ENCODE assay signal across 17 cellular contexts in the genomic region with DNA sequence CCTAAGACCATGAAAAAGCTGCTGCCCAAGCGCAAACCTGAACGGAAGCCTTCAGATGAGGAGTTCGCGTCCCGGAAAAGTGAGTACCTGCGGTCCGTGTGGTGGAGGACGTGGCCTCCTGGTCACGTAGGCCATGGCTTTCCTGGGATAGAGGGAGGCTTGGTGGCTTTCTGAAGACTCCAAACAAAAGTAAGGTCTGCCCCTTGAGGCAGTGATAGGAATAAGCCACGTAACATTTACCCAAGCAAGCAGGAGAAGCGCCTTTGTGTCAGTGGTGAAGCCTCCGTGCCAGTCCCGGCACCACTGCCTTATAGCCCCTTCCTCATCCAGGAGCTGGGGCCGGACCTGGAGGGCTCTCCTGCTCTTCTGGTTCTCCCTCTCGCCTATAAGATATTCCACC. TPM values are rescaled to one million over a fixed set of nuclear protein-coding genes. Genes with fewer than 3 reads are reported as not detected.
A peak's percentile ranks its signal among the peaks of the same experiment; 100 is the strongest.
DNase-seq lines count a peak whose midpoint lies in the region; ATAC-seq and TF ChIP-seq lines count a peak whose summit lies in the region.
"Had no signal": no experiment of that assay in that cellular context is flagged by ENCODE, and none has a peak within 500 bp of the region (broad histone marks: within the 10 kb centered on the region; RNA-seq: fewer than 3 reads in every experiment).

No MANE protein-coding gene starts in this region.

- H3K9me3 Mint-ChIP-seq in GM23338: no peaks in the 10 kb centered on the region; the same call in 2 of the 3 replicates
- no peaks in the 10 kb centered on the region for H3K9me3 Mint-ChIP-seq in HFFc6

- no peak overlapping the region for H3K4me3 ChIP-seq in GM23338
- no peak overlapping the region for H3K4me3 ChIP-seq in neural cell (ENCODE audit: low read length)
- H3K4me3 ChIP-seq: BLaER1 had no signal

- H3K27ac Mint-ChIP-seq in GM23338 (no peak overlapping the region), HFFc6 (no peak overlapping the region)

- TF ChIP-seq CTCF in GM23338 (conservative IDR thresholded peaks at IDR 0.05; ENCODE audit: low read depth in 2 of 2) (no peak), HFFc6 (IDR thresholded peaks at IDR 0.05) (0 out of 2 replicates have a peak, but pooled peaks have one; percentile 13), neural cell (IDR thresholded peaks at IDR 0.05; ENCODE audit: poor library complexity, severe bottlenecking) (peak; percentile 14)

- H3K36me3 ChIP-seq in GM23338 (ENCODE audit: insufficient read depth): peaks cover 15% of the 10 kb centered on the region
- H3K36me3 ChIP-seq in neural cell (ENCODE audit: insufficient read depth, low read length): peaks cover 22% of the 10 kb centered on the region

- no peaks in the 10 kb centered on the region for H3K4me1 ChIP-seq in GM23338 (ENCODE audit: insufficient read depth)

- TF ChIP-seq RAD21 in neural cell (conservative IDR thresholded peaks at IDR 0.05): no peak

- no peaks in the 10 kb centered on the region for H3K79me2 ChIP-seq in GM23338 (replicated peaks; ENCODE audit: insufficient read depth)
- no peaks in the 10 kb centered on the region for H3K79me2 ChIP-seq in neural cell (replicated peaks; ENCODE audit: insufficient read depth, low read length)

- peak; percentile 29 for DNase-seq in GM23338 (ENCODE audit: low spot score)
- no peak for DNase-seq in HFFc6
- DNase-seq in amniotic stem cell (lab: John Stamatoyannopoulos, UW): no peak
- no peak for DNase-seq in activated T-cell treated with anti-CD3 and anti-CD28 coated beads, Interleukin-2, amount 50 U/mL, for 48 hours
- DNase-seq: DMS 273 treated with DMSO at 0.1 percent for 48 hours; EL; MV-4-11; NCI-H1417 treated with DMSO at 0.1 percent for 48 hours; NCI-H2029; NCI-H524 treated with DMSO at 0.1 percent for 48 hours; NK-92 treated with Interleukin-12 subunit alpha and Interleukin-12 subunit beta, amount 100 ng/mL, for 24 hours; PC-3 had no signal

- no peak overlapping the region for H3K4me2 ChIP-seq in GM23338
- no peak overlapping the region for H3K4me2 ChIP-seq in neural cell (ENCODE audit: low read length)
- H3K4me2 ChIP-seq: BLaER1 had no signal

- H3K36me3 Mint-ChIP-seq in GM23338 (ENCODE audit: low read depth) (peaks cover 55% of the 10 kb centered on the region), HFFc6 (ENCODE audit: low read depth) (peaks cover 19% of the 10 kb centered on the region)

- H4K20me1 ChIP-seq in GM23338 (replicated peaks; ENCODE audit: insufficient read depth) (no peaks in the 10 kb centered on the region; the same call in 1 of the 2 replicates), neural cell (ENCODE audit: insufficient read depth) (no peaks in the 10 kb centered on the region)

- H3K9me3 ChIP-seq in neural cell (ENCODE audit: low read length): no peaks in the 10 kb centered on the region
- H3K9me3 ChIP-seq: BLaER1 had no signal

- ATAC-seq in GM23338: peak; percentile 57
- no peak for ATAC-seq in GM18502 (IDR thresholded peaks at IDR 0.05; ENCODE audit: poor library complexity, unreplicated experiment)
- ATAC-seq: PC-3 had no signal

- no peaks in the 10 kb centered on the region for H3K4me1 Mint-ChIP-seq in GM23338
- H3K4me1 Mint-ChIP-seq in HFFc6 (ENCODE audit: low read depth): peaks cover 12% of the 10 kb centered on the region

- H3K27me3 Mint-ChIP-seq in GM23338 (ENCODE audit: insufficient read depth, low read depth, poor library complexity) (peaks cover 4% of the 10 kb centered on the region), HFFc6 (ENCODE audit: insufficient read depth) (peaks cover under 1% of the 10 kb centered on the region)

- H3K9me2 ChIP-seq in GM23338 (ENCODE audit: insufficient read depth): no peaks in the 10 kb centered on the region
- no peaks in the 10 kb centered on the region for H3K9me2 ChIP-seq in neural cell (ENCODE audit: insufficient read depth, low read length)

- TF ChIP-seq EP300 in neural cell (conservative IDR thresholded peaks at IDR 0.05; ENCODE audit: poor library complexity, severe bottlenecking): no peak

- H3K27me3 ChIP-seq in GM23338 (ENCODE audit: insufficient read depth) (no peaks in the 10 kb centered on the region), neural cell (ENCODE audit: insufficient read depth, low read depth, low read length) (no peaks in the 10 kb centered on the region)
- H3K27me3 ChIP-seq: BLaER1 had no signal

- no peak overlapping the region for H2AFZ ChIP-seq in GM23338
- no peak overlapping the region for H2AFZ ChIP-seq in neural cell (ENCODE audit: low read depth, low read length)

- no peak overlapping the region for H3K4me3 Mint-ChIP-seq in GM23338
- H3K4me3 Mint-ChIP-seq in HFFc6: no peak overlapping the region

- H3F3A ChIP-seq in GM23338 (replicated peaks; ENCODE audit: low read depth): no peaks in the 10 kb centered on the region
- H3F3A ChIP-seq in neural cell (ENCODE audit: insufficient read depth, low read length, poor library complexity, severe bottlenecking): no peaks in the 10 kb centered on the region

- no peak overlapping the region for H3K9ac ChIP-seq in neural cell (ENCODE audit: low read length)
- H3K9ac ChIP-seq: BLaER1 had no signal

- H3K27ac ChIP-seq in GM23338 (ENCODE audit: low read depth) (no peak overlapping the region), cingulate gyrus (ENCODE audit: low read depth, low read length) (peak overlapping the region; percentile 23), neural cell (ENCODE audit: low read length) (no peak overlapping the region)
- H3K27ac ChIP-seq: BLaER1 had no signal

TF ChIP-seq in GM23338, 12 proteins besides CTCF, POLR2A, EP300 and RAD21 (continues in another document):
- TF ChIP-seq EZH2 (IDR thresholded peaks at IDR 0.05; ENCODE audit: low read depth, unreplicated experiment): no peak
- TF ChIP-seq, protein P1, sequence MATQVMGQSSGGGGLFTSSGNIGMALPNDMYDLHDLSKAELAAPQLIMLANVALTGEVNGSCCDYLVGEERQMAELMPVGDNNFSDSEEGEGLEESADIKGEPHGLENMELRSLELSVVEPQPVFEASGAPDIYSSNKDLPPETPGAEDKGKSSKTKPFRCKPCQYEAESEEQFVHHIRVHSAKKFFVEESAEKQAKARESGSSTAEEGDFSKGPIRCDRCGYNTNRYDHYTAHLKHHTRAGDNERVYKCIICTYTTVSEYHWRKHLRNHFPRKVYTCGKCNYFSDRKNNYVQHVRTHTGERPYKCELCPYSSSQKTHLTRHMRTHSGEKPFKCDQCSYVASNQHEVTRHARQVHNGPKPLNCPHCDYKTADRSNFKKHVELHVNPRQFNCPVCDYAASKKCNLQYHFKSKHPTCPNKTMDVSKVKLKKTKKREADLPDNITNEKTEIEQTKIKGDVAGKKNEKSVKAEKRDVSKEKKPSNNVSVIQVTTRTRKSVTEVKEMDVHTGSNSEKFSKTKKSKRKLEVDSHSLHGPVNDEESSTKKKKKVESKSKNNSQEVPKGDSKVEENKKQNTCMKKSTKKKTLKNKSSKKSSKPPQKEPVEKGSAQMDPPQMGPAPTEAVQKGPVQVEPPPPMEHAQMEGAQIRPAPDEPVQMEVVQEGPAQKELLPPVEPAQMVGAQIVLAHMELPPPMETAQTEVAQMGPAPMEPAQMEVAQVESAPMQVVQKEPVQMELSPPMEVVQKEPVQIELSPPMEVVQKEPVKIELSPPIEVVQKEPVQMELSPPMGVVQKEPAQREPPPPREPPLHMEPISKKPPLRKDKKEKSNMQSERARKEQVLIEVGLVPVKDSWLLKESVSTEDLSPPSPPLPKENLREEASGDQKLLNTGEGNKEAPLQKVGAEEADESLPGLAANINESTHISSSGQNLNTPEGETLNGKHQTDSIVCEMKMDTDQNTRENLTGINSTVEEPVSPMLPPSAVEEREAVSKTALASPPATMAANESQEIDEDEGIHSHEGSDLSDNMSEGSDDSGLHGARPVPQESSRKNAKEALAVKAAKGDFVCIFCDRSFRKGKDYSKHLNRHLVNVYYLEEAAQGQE (IDR thresholded peaks at IDR 0.05; ENCODE audit: unreplicated experiment): no peak

TF ChIP-seq in neural cell, 6 proteins besides CTCF, POLR2A, EP300 and RAD21:
- no peak for TF ChIP-seq TAF1 (IDR thresholded peaks at IDR 0.05; ENCODE audit: low read depth)
- no peak for TF ChIP-seq SMC3 (conservative IDR thresholded peaks at IDR 0.05; ENCODE audit: poor library complexity)
- TF ChIP-seq POLR2AphosphoS5 (IDR thresholded peaks at IDR 0.05): no peak

RNA-seq across cellular contexts. Expression of a gene that starts 34.3 kb away (rescaled TPM):
- total RNA-seq in GM23338 (2014; rRNA removed; shearing (Covaris generic)): not detected in 2 replicates
- polyA plus RNA-seq in GM23338 (2016; fragmentation: Nextera tagmentation; extraction: Ambion mirVana) (0.31 TPM in 1 of 2 replicates, not detected in the other), neural cell (not detected in 2 replicates)
- total RNA-seq in HFFc6 (2021; fragmentation: NEBNext Ultra II Directional; extraction: Animal tissue kit (Norgen Biotek cat#: 25700)): under 1 TPM in 1 of 6 experiments, not detected in 5; 0.41 TPM
- 1.5 TPM in 1 of 2 replicates, not detected in the other for polyA minus RNA-seq in neural cell
- total RNA-seq: HT-29, PC-3 had no signal

Comparison
In these comparisons a context has a peak if more than half of its experiments do, and no peak if none do; other contexts are left out.
1. CTCF ChIP-seq: peak in HFFc6 (single experiment) and neural cell (single experiment); none in GM23338 (0 of 2).